In the genomic region with DNA sequence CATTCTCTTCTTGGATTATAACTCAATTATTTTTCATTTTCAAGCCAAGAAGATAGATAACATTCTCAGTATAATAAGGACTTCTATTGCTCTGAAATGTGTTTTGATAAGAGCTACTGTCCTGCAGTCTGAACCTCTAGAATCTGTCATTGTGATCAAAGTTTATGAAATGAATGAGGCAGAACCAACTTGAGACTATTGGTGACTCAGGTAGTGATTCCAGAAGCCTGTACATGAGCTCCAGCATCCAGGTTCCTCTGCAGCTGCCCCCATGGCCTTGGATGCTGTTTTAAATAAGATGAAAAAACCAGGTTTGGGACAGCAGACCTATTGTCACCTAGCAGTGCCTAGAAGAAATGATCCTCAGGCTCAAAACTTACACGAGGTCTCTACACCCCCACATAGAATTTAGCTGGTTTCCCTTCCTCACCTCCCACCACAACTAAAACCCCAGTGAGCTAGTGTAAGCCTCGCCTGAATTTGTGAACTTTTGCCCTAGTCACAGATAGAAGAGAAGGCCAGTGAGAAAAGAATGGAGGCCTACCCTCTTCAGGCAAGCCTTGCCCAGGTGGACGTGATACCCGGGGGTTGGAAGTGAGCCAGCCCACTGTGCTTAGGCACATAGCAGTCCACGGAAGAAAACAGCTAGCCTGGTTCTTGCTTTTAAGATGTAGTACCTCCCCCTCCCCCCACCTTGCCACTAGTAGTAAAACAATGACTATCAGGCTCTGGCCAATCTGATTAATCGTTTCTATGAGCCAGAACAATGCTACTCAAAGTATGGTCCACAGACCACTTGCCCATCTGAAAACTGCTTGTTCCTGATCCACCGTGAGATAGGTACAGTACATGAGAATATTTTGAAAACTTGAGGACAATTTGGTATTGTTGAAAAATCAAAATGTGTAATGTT, we compare ENCODE assay signal across 10 cellular contexts.
DNase-seq lines count a peak whose midpoint lies in the region; ATAC-seq and TF ChIP-seq lines count a peak whose summit lies in the region.
"Had no signal": no experiment of that assay in that cellular context is flagged by ENCODE, and none has a peak within 500 bp of the region (broad histone marks: within the 10 kb centered on the region; RNA-seq: fewer than 3 reads in every experiment).

No MANE protein-coding gene starts in this region.

- in situ Hi-C loops in G401 (cut with HindIII; ENCODE audit: low sequenced_read_pairs): no loop called here

- H3K27ac ChIP-seq in tibial nerve: no peak overlapping the region
- H3K27ac ChIP-seq: thyroid gland had no signal

- no peak for TF ChIP-seq POLR2A in tibial nerve (IDR thresholded peaks at IDR 0.05)

- H3K27ac Mint-ChIP-seq in naive B cell: peak overlapping the region; percentile 9 to 91 (median 82)

- peaks cover 0 to 5% (median 0%) of the 10 kb centered on the region in 4 donors for H3K9me3 ChIP-seq in tibial nerve
- H3K9me3 ChIP-seq: Peyer's patch, thyroid gland had no signal

- 70 to 84% methylated on average over 7 of the region's 7 CpGs for WGBS in tibial nerve, 2 donors

- H3K9me3 Mint-ChIP-seq in naive B cell: peaks cover 0 to 4% (median 0%) of the 10 kb centered on the region in 7 donors

- TF ChIP-seq CTCF in tibial nerve (IDR thresholded peaks at IDR 0.05): no peak

- no peaks in the 10 kb centered on the region for H3K27me3 ChIP-seq in tibial nerve
- H3K27me3 ChIP-seq: Peyer's patch, thyroid gland had no signal

- peaks cover 23 to 34% (median 24%) of the 10 kb centered on the region in 3 donors for H3K4me1 Mint-ChIP-seq in naive B cell

- ATAC-seq in GM18502 (IDR thresholded peaks at IDR 0.05; ENCODE audit: poor library complexity, unreplicated experiment) (peak; percentile 75), GM21447 (IDR thresholded peaks at IDR 0.05; ENCODE audit: unreplicated experiment) (peak; percentile 65), HG03442 (IDR thresholded peaks at IDR 0.05; ENCODE audit: unreplicated experiment) (peak; percentile 75), naive B cell (ENCODE audit: low read depth in 2 of 2) (peak; percentile 56 to 61), Right ventricle myocardium inferior (no peak)

- peaks cover 0 to 32% (median 0%) of the 10 kb centered on the region in 4 donors for H3K4me1 ChIP-seq in tibial nerve

- H3K36me3 Mint-ChIP-seq in naive B cell: peaks cover 25 to 43% of the 10 kb centered on the region in 2 donors

- TF ChIP-seq EP300 in tibial nerve (IDR thresholded peaks at IDR 0.05): no peak

- H3K36me3 ChIP-seq in tibial nerve: peaks cover 0 to 59% (median 0%) of the 10 kb centered on the region in 3 donors

- no peak for DNase-seq in naive B cell
- DNase-seq in SK-N-DZ (ENCODE audit: low spot score): no peak
- no peak for DNase-seq in tibial nerve (ENCODE audit: low spot score in 2 of 2)
- DNase-seq in G401 (ENCODE audit: low spot score): no peak
- DNase-seq in Right ventricle myocardium inferior (ENCODE audit: missing footprints): no peak
- DNase-seq: Peyer's patch had no signal

- no peaks in the 10 kb centered on the region for H3K27me3 Mint-ChIP-seq in naive B cell

- intact Hi-C loops in Right ventricle myocardium inferior (cut with DNase I): no loop called here

- peak overlapping the region in 4 of 8 donors; percentile 9 to 79 (median 18) for H3K4me3 Mint-ChIP-seq in naive B cell

- H3K4me3 ChIP-seq in tibial nerve: no peak overlapping the region
- H3K4me3 ChIP-seq: Peyer's patch, thyroid gland had no signal
